In the genomic region with DNA sequence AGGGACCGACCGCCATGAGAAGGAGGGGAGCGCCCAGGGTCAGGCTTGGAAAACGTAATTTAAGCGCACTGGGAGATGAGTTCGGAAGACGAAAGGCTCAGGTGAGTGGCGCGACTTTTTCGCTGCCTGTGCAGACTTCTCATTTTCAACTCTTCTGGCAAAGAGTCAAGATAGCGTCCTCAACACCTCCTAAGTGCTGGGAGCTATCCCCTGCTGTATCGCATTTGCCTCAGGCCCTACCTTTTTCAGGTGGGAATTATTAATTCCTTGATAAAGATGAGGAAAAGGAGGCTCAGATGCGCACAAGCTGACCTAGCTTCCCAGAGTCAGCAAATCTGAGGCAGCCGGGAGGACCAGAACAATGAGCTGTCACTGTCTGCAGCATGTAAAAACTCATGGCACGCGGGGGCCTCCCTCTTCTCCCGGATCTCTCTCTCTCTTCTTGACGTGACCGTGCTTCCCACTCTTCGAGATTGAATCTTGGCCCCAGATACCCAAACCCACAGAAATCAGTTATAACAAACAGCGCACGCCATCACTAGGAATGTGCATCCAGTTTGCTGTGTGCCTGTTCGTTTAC, we compare ENCODE assay signal across 13 cellular contexts. TPM values are rescaled to one million over a fixed set of nuclear protein-coding genes. Genes with fewer than 3 reads are reported as not detected.
DNase-seq lines count a peak whose midpoint lies in the region; ATAC-seq and TF ChIP-seq lines count a peak whose summit lies in the region.
"Had no signal": no experiment of that assay in that cellular context is flagged by ENCODE, and none has a peak within 500 bp of the region (broad histone marks: within the 10 kb centered on the region; RNA-seq: fewer than 3 reads in every experiment).

No MANE protein-coding gene starts in this region.

- H3K9me3 Mint-ChIP-seq in WTC11 (no peaks in the 10 kb centered on the region), progenitor cell of endocrine pancreas (ENCODE audit: low read depth) (no peaks in the 10 kb centered on the region)
- no peaks in the 10 kb centered on the region for H3K9me3 Mint-ChIP-seq in activated naive CD8-positive, alpha-beta T cell treated with anti-CD3 and anti-CD28 coated beads, Interleukin-2, amount 50 U/mL, for 24 hours
- H3K9me3 Mint-ChIP-seq: activated CD4-positive, alpha-beta memory T cell treated with anti-CD3 and anti-CD28 coated beads, Interleukin-2, amount 10 ng/mL, durations not matched to agents 7 days and 5 days; activated T-helper 1 cell treated with anti-CD3 and anti-CD28 coated beads, Interleukin-12 subunit alpha, Interleukin-12 subunit beta, Interleukin-2, Interleukin-4 antibody, amounts not matched to agents 30 ng/mL and 10 ng/mL and 1 ng/mL, durations not matched to agents 14 hours and 24 hours and 36 hours; stimulated activated naive CD8-positive, alpha-beta T cell treated with anti-CD3 and anti-CD28 coated beads, Interleukin-15, amount 100 ng/mL, for 72 hours had no signal

- no peak overlapping the region for H3K27ac Mint-ChIP-seq in WTC11
- no peak overlapping the region for H3K27ac Mint-ChIP-seq in progenitor cell of endocrine pancreas
- H3K27ac Mint-ChIP-seq in activated naive CD8-positive, alpha-beta T cell treated with anti-CD3 and anti-CD28 coated beads, Interleukin-2, amount 50 U/mL, for 24 hours = no peak overlapping the region
- H3K27ac Mint-ChIP-seq: activated CD4-positive, alpha-beta memory T cell treated with anti-CD3 and anti-CD28 coated beads, Interleukin-2, amount 10 ng/mL, durations not matched to agents 7 days and 5 days; activated T-helper 1 cell treated with anti-CD3 and anti-CD28 coated beads, Interleukin-12 subunit alpha, Interleukin-12 subunit beta, Interleukin-2, Interleukin-4 antibody, amounts not matched to agents 30 ng/mL and 10 ng/mL and 1 ng/mL, durations not matched to agents 14 hours and 24 hours and 36 hours had no signal

- no peaks in the 10 kb centered on the region for H3K36me3 Mint-ChIP-seq in WTC11
- no peaks in the 10 kb centered on the region for H3K36me3 Mint-ChIP-seq in progenitor cell of endocrine pancreas (ENCODE audit: insufficient read depth)
- H3K36me3 Mint-ChIP-seq in activated naive CD8-positive, alpha-beta T cell treated with anti-CD3 and anti-CD28 coated beads, Interleukin-2, amount 50 U/mL, for 24 hours (ENCODE audit: low read depth) = no peaks in the 10 kb centered on the region

- H3K36me3 ChIP-seq in H7 (replicated peaks; ENCODE audit: control insufficient read depth, insufficient read depth, low read length) = no peaks in the 10 kb centered on the region

- POLR2A ChIA-PET in WTC11 (lab: Charles Lee) = no interaction called here

- peaks cover 59% of the 10 kb centered on the region for H3K27me3 Mint-ChIP-seq in WTC11 (ENCODE audit: low read depth)
- H3K27me3 Mint-ChIP-seq in progenitor cell of endocrine pancreas = peaks cover 59% of the 10 kb centered on the region
- H3K27me3 Mint-ChIP-seq in activated naive CD8-positive, alpha-beta T cell treated with anti-CD3 and anti-CD28 coated beads, Interleukin-2, amount 50 U/mL, for 24 hours = peaks cover 51% of the 10 kb centered on the region

- H3K4me3 ChIP-seq in H7 (ENCODE audit: insufficient read depth, low read depth, low read length) (peak overlapping the region; percentile 58), iPS-11a (ENCODE audit: low read depth, low read length) (peak overlapping the region; percentile 42)

- H3K4me1 Mint-ChIP-seq in WTC11 = peaks cover 24% of the 10 kb centered on the region
- peaks cover 32% of the 10 kb centered on the region for H3K4me1 Mint-ChIP-seq in progenitor cell of endocrine pancreas (ENCODE audit: low read depth)
- H3K4me1 Mint-ChIP-seq in activated naive CD8-positive, alpha-beta T cell treated with anti-CD3 and anti-CD28 coated beads, Interleukin-2, amount 50 U/mL, for 24 hours = no peaks in the 10 kb centered on the region
- H3K4me1 Mint-ChIP-seq: activated CD4-positive, alpha-beta memory T cell treated with anti-CD3 and anti-CD28 coated beads, Interleukin-2, amount 10 ng/mL, durations not matched to agents 7 days and 5 days; stimulated activated naive CD8-positive, alpha-beta T cell treated with anti-CD3 and anti-CD28 coated beads, Interleukin-15, amount 100 ng/mL, for 72 hours had no signal

- DNase-seq in H7 = peak; percentile 30
- no peak for DNase-seq in WTC11 (ENCODE audit: low spot score)
- no peak for DNase-seq in progenitor cell of endocrine pancreas (ENCODE audit: low spot score, unreplicated experiment)
- DNase-seq in erythroblast (lab: John Stamatoyannopoulos, UW) = no peak
- DNase-seq in activated naive CD8-positive, alpha-beta T cell treated with anti-CD3 and anti-CD28 coated beads, Interleukin-2, amount 50 U/mL, for 24 hours = no peak
- DNase-seq in NAMALWA (ENCODE audit: low spot score) = no peak
- no peak for DNase-seq in stimulated activated CD4-positive, alpha-beta T cell treated with anti-CD3 and anti-CD28 coated beads, Interleukin-2, amount 100 ng/mL, for 24 hours
- DNase-seq: activated CD4-positive, alpha-beta memory T cell treated with anti-CD3 and anti-CD28 coated beads, Interleukin-2, amount 10 ng/mL, durations not matched to agents 7 days and 5 days; NCI-H2171; OCI-M1; stimulated activated naive CD8-positive, alpha-beta T cell treated with anti-CD3 and anti-CD28 coated beads, Interleukin-15, amount 100 ng/mL, for 72 hours had no signal

- H3K4me3 Mint-ChIP-seq in WTC11 (peak overlapping the region; percentile 69), progenitor cell of endocrine pancreas (ENCODE audit: low read depth) (peak overlapping the region; percentile 75)
- H3K4me3 Mint-ChIP-seq in activated naive CD8-positive, alpha-beta T cell treated with anti-CD3 and anti-CD28 coated beads, Interleukin-2, amount 50 U/mL, for 24 hours = no peak overlapping the region
- H3K4me3 Mint-ChIP-seq: activated CD4-positive, alpha-beta memory T cell treated with anti-CD3 and anti-CD28 coated beads, Interleukin-2, amount 10 ng/mL, durations not matched to agents 7 days and 5 days; activated T-helper 1 cell treated with anti-CD3 and anti-CD28 coated beads, Interleukin-12 subunit alpha, Interleukin-12 subunit beta, Interleukin-2, Interleukin-4 antibody, amounts not matched to agents 30 ng/mL and 10 ng/mL and 1 ng/mL, durations not matched to agents 14 hours and 24 hours and 36 hours; stimulated activated naive CD8-positive, alpha-beta T cell treated with anti-CD3 and anti-CD28 coated beads, Interleukin-15, amount 100 ng/mL, for 72 hours had no signal

- TF ChIP-seq CTCF in WTC11 (IDR thresholded peaks at IDR 0.05) (no peak), progenitor cell of endocrine pancreas (IDR thresholded peaks at IDR 0.05; ENCODE audit: unreplicated experiment) (no peak)

- H3K27me3 ChIP-seq in H7 (ENCODE audit: control insufficient read depth, insufficient read depth, low read length) = peaks cover 40% of the 10 kb centered on the region

- ATAC-seq in WTC11 = peak; percentile 19
- no peak for ATAC-seq in activated naive CD8-positive, alpha-beta T cell treated with anti-CD3 and anti-CD28 coated beads, Interleukin-2, amount 50 U/mL, for 24 hours
- ATAC-seq: stimulated activated naive CD8-positive, alpha-beta T cell treated with anti-CD3 and anti-CD28 coated beads, Interleukin-15, amount 100 ng/mL, for 72 hours had no signal

- CTCF ChIA-PET in WTC11 (lab: Charles Lee) = interaction anchor here (0.5 to 3.7 kb wide), 14 partner anchors 22 to 671 kb away, joined by 3 to 39 read pairs (median 4); partner anchors contain the start of gene NUDT7

- no peak for TF ChIP-seq POLR2A in erythroblast (IDR thresholded peaks at IDR 0.05; ENCODE audit: low read length)

TF ChIP-seq in WTC11, 78 proteins besides CTCF, POLR2A, EP300 and RAD21 (continues in another document):
- TF ChIP-seq ZBTB21 (CRISPR knock-in tag; IDR thresholded peaks at IDR 0.05; ENCODE audit: borderline replicate concordance) = no peak
- no peak for TF ChIP-seq USF2 (CRISPR knock-in tag; IDR thresholded peaks at IDR 0.05)
- no peak for TF ChIP-seq OVOL2 (CRISPR knock-in tag; IDR thresholded peaks at IDR 0.05; ENCODE audit: borderline replicate concordance)
- TF ChIP-seq ZNF263 (CRISPR knock-in tag; IDR thresholded peaks at IDR 0.05; ENCODE audit: low read depth) = no peak
- TF ChIP-seq NR1H2 (CRISPR knock-in tag; IDR thresholded peaks at IDR 0.05) = no peak
- TF ChIP-seq NFYB (CRISPR knock-in tag; conservative IDR thresholded peaks at IDR 0.05; ENCODE audit: low read depth) = no peak
- no peak for TF ChIP-seq ESRRA (CRISPR knock-in tag; IDR thresholded peaks at IDR 0.05; ENCODE audit: borderline replicate concordance)
- TF ChIP-seq ZSCAN18 (CRISPR knock-in tag; IDR thresholded peaks at IDR 0.05) = no peak
- TF ChIP-seq NR2C2 (CRISPR knock-in tag; IDR thresholded peaks at IDR 0.05) = no peak
- no peak for TF ChIP-seq IRF2 (CRISPR knock-in tag; IDR thresholded peaks at IDR 0.05; ENCODE audit: borderline replicate concordance, low read depth)
- no peak for TF ChIP-seq FOXK1 (CRISPR knock-in tag; IDR thresholded peaks at IDR 0.05)
- TF ChIP-seq ZNF416 (CRISPR knock-in tag; IDR thresholded peaks at IDR 0.05) = no peak
- no peak for TF ChIP-seq ZNF671 (CRISPR knock-in tag; IDR thresholded peaks at IDR 0.05)

RNA-seq across cellular contexts. Expression of gene ADAMTS18, which starts 0.5 kb away (rescaled TPM):
- total RNA-seq in H7 (2014; rRNA removed; shearing (Covaris generic)) = 0.41 and 0.94 TPM in 2 replicates
- total RNA-seq in WTC11 (2021) = 0.17 to 0.94 TPM (median 0.23 TPM) in 3 replicates
- 5.8 and 8.4 TPM in 2 replicates for total RNA-seq in progenitor cell of endocrine pancreas
- total RNA-seq: activated CD4-positive, alpha-beta memory T cell treated with anti-CD3 and anti-CD28 coated beads, Interleukin-2, amount 10 ng/mL, durations not matched to agents 7 days and 5 days had no signal
